Comparison of ENCODE assay signal across 10 cellular contexts in genomic region chr1:164771001-164771550, GRCh38.
DNase-seq lines count a peak whose midpoint lies in the region; TF ChIP-seq lines count a peak whose summit lies in the region.
"Had no signal": no experiment of that assay in that cellular context is flagged by ENCODE, and none has a peak within 500 bp of the region (broad histone marks: within the 10 kb centered on the region; RNA-seq: fewer than 3 reads in every experiment).

No MANE protein-coding gene starts in this region.

- H3K36me3 Mint-ChIP-seq in nephron progenitor cell (ENCODE audit: low read depth) (peaks cover 23% of the 10 kb centered on the region), type B pancreatic cell (peaks cover 41% of the 10 kb centered on the region)

- H3K27ac ChIP-seq in coronary artery (peak overlapping the region in 1 of 2 donors; percentile 79), substantia nigra (ENCODE audit: low read depth, low read length, poor library complexity, severe bottlenecking) (no peak overlapping the region)
- H3K27ac ChIP-seq: 22Rv1 had no signal

- peak; percentile 43 for DNase-seq in DMS 273 (lab: John Stamatoyannopoulos, UW; ENCODE audit: unreplicated experiment)
- DNase-seq in DMS 273 treated with DMSO at 0.1 percent for 48 hours (lab: John Stamatoyannopoulos, UW): no peak
- no peak for DNase-seq in coronary artery (ENCODE audit: low spot score)
- DNase-seq in nephron progenitor cell: no peak
- no peak for DNase-seq in type B pancreatic cell (ENCODE audit: extremely low spot score, unreplicated experiment)
- no peak for DNase-seq in stimulated activated CD4-positive, alpha-beta T cell treated with anti-CD3 and anti-CD28 coated beads, Interleukin-4, amount 100 ng/mL, for 4 hours
- no peak for DNase-seq in substantia nigra (lab: John Stamatoyannopoulos, UW)
- no peak for DNase-seq in germinal center (ENCODE audit: low spot score)
- DNase-seq: activated naive CD8-positive, alpha-beta T cell treated with anti-CD3 and anti-CD28 coated beads, Interleukin-2, amount 50 U/mL, for 24 hours had no signal

- TF ChIP-seq CTCF in coronary artery (IDR thresholded peaks at IDR 0.05): no peak
- TF ChIP-seq CTCF in nephron progenitor cell (IDR thresholded peaks at IDR 0.05): no peak
- TF ChIP-seq CTCF in type B pancreatic cell (conservative IDR thresholded peaks at IDR 0.05): no peak

- H3K27ac Mint-ChIP-seq in nephron progenitor cell (peak overlapping the region; percentile 94), type B pancreatic cell (peak overlapping the region; percentile 92)
- H3K27ac Mint-ChIP-seq: activated naive CD8-positive, alpha-beta T cell treated with anti-CD3 and anti-CD28 coated beads, Interleukin-2, amount 50 U/mL, for 24 hours had no signal

- H3K27me3 Mint-ChIP-seq in nephron progenitor cell (ENCODE audit: low read depth, poor library complexity) (peaks cover 2% of the 10 kb centered on the region), type B pancreatic cell (no peaks in the 10 kb centered on the region)

- peak overlapping the region; percentile 31 for H3K4me3 ChIP-seq in coronary artery

- H3K4me3 Mint-ChIP-seq in nephron progenitor cell (peak overlapping the region; percentile 24), type B pancreatic cell (peak overlapping the region; percentile 72)
- H3K4me3 Mint-ChIP-seq: activated naive CD8-positive, alpha-beta T cell treated with anti-CD3 and anti-CD28 coated beads, Interleukin-2, amount 50 U/mL, for 24 hours had no signal

- H3K9me3 Mint-ChIP-seq in nephron progenitor cell: no peaks in the 10 kb centered on the region
- no peaks in the 10 kb centered on the region for H3K9me3 Mint-ChIP-seq in type B pancreatic cell
- H3K9me3 Mint-ChIP-seq: activated naive CD8-positive, alpha-beta T cell treated with anti-CD3 and anti-CD28 coated beads, Interleukin-2, amount 50 U/mL, for 24 hours had no signal

- peaks cover 79% of the 10 kb centered on the region for H3K4me1 Mint-ChIP-seq in nephron progenitor cell
- peaks cover 82% of the 10 kb centered on the region for H3K4me1 Mint-ChIP-seq in type B pancreatic cell (ENCODE audit: unreplicated experiment)
